14 cellular contexts compared by ENCODE assay signal in genomic region chr12:130716918-130717306, GRCh38. TPM values are rescaled to one million over a fixed set of nuclear protein-coding genes. Genes with fewer than 3 reads are reported as not detected.
DNase-seq lines count a peak whose midpoint lies in the region; ATAC-seq and TF ChIP-seq lines count a peak whose summit lies in the region.
"Had no signal": no experiment of that assay in that cellular context is flagged by ENCODE, and none has a peak within 500 bp of the region (broad histone marks: within the 10 kb centered on the region; RNA-seq: fewer than 3 reads in every experiment).

No MANE protein-coding gene starts in this region.

- intact Hi-C loops in prostate gland (cut with DNase I): no loop called here

- H3K4me1 Mint-ChIP-seq in progenitor cell of endocrine pancreas (ENCODE audit: low read depth): peaks cover 10% of the 10 kb centered on the region
- H3K4me1 Mint-ChIP-seq in activated naive CD4-positive, alpha-beta T cell treated with anti-CD3 and anti-CD28 coated beads, Interleukin-2, amount 10 ng/mL, durations not matched to agents 7 days and 5 days: peaks cover 2% of the 10 kb centered on the region
- peaks cover 5% of the 10 kb centered on the region for H3K4me1 Mint-ChIP-seq in activated T-cell treated with anti-CD3 and anti-CD28 coated beads, Interleukin-2, amount 50 U/mL, for 4 hours (ENCODE audit: low read depth)

- 27% methylated on average over 9 of the region's 9 CpGs for WGBS in prostate gland

- H3K27me3 ChIP-seq in WERI-Rb-1 (ENCODE audit: insufficient read depth, low read depth, severe bottlenecking): no peaks in the 10 kb centered on the region
- peaks cover 56% of the 10 kb centered on the region for H3K27me3 ChIP-seq in iPS-15b (ENCODE audit: control insufficient read depth, insufficient read depth, low read length)
- H3K27me3 ChIP-seq in prostate gland (replicated peaks; ENCODE audit: insufficient read depth): no peaks in the 10 kb centered on the region

- no peak for DNase-seq in WERI-Rb-1
- no peak for DNase-seq in progenitor cell of endocrine pancreas (ENCODE audit: low spot score, unreplicated experiment)
- no peak for DNase-seq in activated naive CD4-positive, alpha-beta T cell treated with anti-CD3 and anti-CD28 coated beads, Interleukin-2, amount 10 ng/mL, durations not matched to agents 7 days and 5 days
- DNase-seq in NCI-H526 treated with DMSO at 0.1 percent for 48 hours (lab: John Stamatoyannopoulos, UW): no peak
- no peak for DNase-seq in prostate gland (ENCODE audit: low spot score)
- DNase-seq in activated T-cell treated with anti-CD3 and anti-CD28 coated beads, Interleukin-2, amount 50 U/mL, for 4 hours: no peak
- DNase-seq: colonic mucosa, erythroblast had no signal

- no peaks in the 10 kb centered on the region for H3K9me3 Mint-ChIP-seq in progenitor cell of endocrine pancreas (ENCODE audit: low read depth)
- H3K9me3 Mint-ChIP-seq in activated naive CD4-positive, alpha-beta T cell treated with anti-CD3 and anti-CD28 coated beads, Interleukin-2, amount 10 ng/mL, durations not matched to agents 7 days and 5 days: no peaks in the 10 kb centered on the region
- H3K9me3 Mint-ChIP-seq in activated T-cell treated with anti-CD3 and anti-CD28 coated beads, Interleukin-2, amount 50 U/mL, for 4 hours: peaks cover 5% of the 10 kb centered on the region

- H3K27ac Mint-ChIP-seq in progenitor cell of endocrine pancreas: no peak overlapping the region
- H3K27ac Mint-ChIP-seq in activated naive CD4-positive, alpha-beta T cell treated with anti-CD3 and anti-CD28 coated beads, Interleukin-2, amount 10 ng/mL, durations not matched to agents 7 days and 5 days: no peak overlapping the region

- no peaks in the 10 kb centered on the region for H3K36me3 ChIP-seq in WERI-Rb-1
- H3K36me3 ChIP-seq in iPS-15b (ENCODE audit: control insufficient read depth, insufficient read depth, low read length): no peaks in the 10 kb centered on the region
- H3K36me3 ChIP-seq in prostate gland: no peaks in the 10 kb centered on the region
- H3K36me3 ChIP-seq: BLaER1 treated with 17β-estradiol and CSF1 and Interleukin-3, amounts not matched to agents 10 nM and 100 nM; colonic mucosa; Peyer's patch had no signal

- no peak for TF ChIP-seq POLR2A in prostate gland (IDR thresholded peaks at IDR 0.05)

- ATAC-seq in GM18868 (IDR thresholded peaks at IDR 0.05; ENCODE audit: unreplicated experiment): peak; percentile 29
- ATAC-seq in activated T-cell treated with anti-CD3 and anti-CD28 coated beads, Interleukin-2, amount 50 U/mL, for 4 hours: no peak
- ATAC-seq: left lobe of liver had no signal

- H3K4me1 ChIP-seq in iPS-15b (ENCODE audit: control insufficient read depth, insufficient read depth, low read length): peaks cover 4% of the 10 kb centered on the region
- H3K4me1 ChIP-seq in prostate gland (replicated peaks): peaks cover 3% of the 10 kb centered on the region
- H3K4me1 ChIP-seq: colonic mucosa had no signal

- CTCF ChIA-PET in activated naive CD4-positive, alpha-beta T cell treated with anti-CD3 and anti-CD28 coated beads, Interleukin-2, amount 10 ng/mL, durations not matched to agents 7 days and 5 days (lab: Charles Lee): no interaction called here

- no peaks in the 10 kb centered on the region for H3K36me3 Mint-ChIP-seq in progenitor cell of endocrine pancreas (ENCODE audit: insufficient read depth)
- no peaks in the 10 kb centered on the region for H3K36me3 Mint-ChIP-seq in activated naive CD4-positive, alpha-beta T cell treated with anti-CD3 and anti-CD28 coated beads, Interleukin-2, amount 10 ng/mL, durations not matched to agents 7 days and 5 days
- no peaks in the 10 kb centered on the region for H3K36me3 Mint-ChIP-seq in activated T-cell treated with anti-CD3 and anti-CD28 coated beads, Interleukin-2, amount 50 U/mL, for 4 hours (ENCODE audit: insufficient read depth)

- TF ChIP-seq CTCF in WERI-Rb-1 (IDR thresholded peaks at IDR 0.05; ENCODE audit: low read depth, low read length): no peak
- TF ChIP-seq CTCF in progenitor cell of endocrine pancreas (IDR thresholded peaks at IDR 0.05; ENCODE audit: unreplicated experiment): no peak
- no peak for TF ChIP-seq CTCF in prostate gland (IDR thresholded peaks at IDR 0.05)

- peaks cover 52% of the 10 kb centered on the region for H3K27me3 Mint-ChIP-seq in progenitor cell of endocrine pancreas
- H3K27me3 Mint-ChIP-seq in activated naive CD4-positive, alpha-beta T cell treated with anti-CD3 and anti-CD28 coated beads, Interleukin-2, amount 10 ng/mL, durations not matched to agents 7 days and 5 days: peaks cover 57% of the 10 kb centered on the region
- H3K27me3 Mint-ChIP-seq in activated T-cell treated with anti-CD3 and anti-CD28 coated beads, Interleukin-2, amount 50 U/mL, for 4 hours (ENCODE audit: low read depth): peaks cover 51% of the 10 kb centered on the region

- H3K9ac ChIP-seq in iPS-15b (ENCODE audit: low read depth, low read length): no peak overlapping the region
- H3K9ac ChIP-seq: BLaER1 treated with 17β-estradiol and CSF1 and Interleukin-3, amounts not matched to agents 10 nM and 100 nM had no signal

- H3K9me3 ChIP-seq in WERI-Rb-1 (ENCODE audit: severe bottlenecking) (peaks cover 5% of the 10 kb centered on the region), iPS-15b (ENCODE audit: control insufficient read depth, insufficient read depth, low read length) (no peaks in the 10 kb centered on the region), prostate gland (no peaks in the 10 kb centered on the region)
- H3K9me3 ChIP-seq: colonic mucosa, Peyer's patch had no signal

- peak overlapping the region; percentile 80 for H3K27ac ChIP-seq in WERI-Rb-1
- H3K27ac ChIP-seq in prostate gland: no peak overlapping the region
- H3K27ac ChIP-seq: BLaER1 treated with 17β-estradiol and CSF1 and Interleukin-3, amounts not matched to agents 10 nM and 100 nM; colonic mucosa; Peyer's patch had no signal

- peak overlapping the region; percentile 77 for H3K4me3 Mint-ChIP-seq in progenitor cell of endocrine pancreas (ENCODE audit: low read depth)
- no peak overlapping the region for H3K4me3 Mint-ChIP-seq in activated naive CD4-positive, alpha-beta T cell treated with anti-CD3 and anti-CD28 coated beads, Interleukin-2, amount 10 ng/mL, durations not matched to agents 7 days and 5 days
- H3K4me3 Mint-ChIP-seq in activated T-cell treated with anti-CD3 and anti-CD28 coated beads, Interleukin-2, amount 50 U/mL, for 4 hours: no peak overlapping the region

- H3K4me3 ChIP-seq in WERI-Rb-1 (ENCODE audit: low read depth, low read length): peak overlapping the region; percentile 95
- peak overlapping the region; percentile 92 for H3K4me3 ChIP-seq in iPS-15b (ENCODE audit: low read depth, low read length)
- H3K4me3 ChIP-seq in prostate gland: peak overlapping the region in 1 of 2 donors; percentile 34
- H3K4me3 ChIP-seq: BLaER1 treated with 17β-estradiol and CSF1 and Interleukin-3, amounts not matched to agents 10 nM and 100 nM; colonic mucosa had no signal

RNA-seq across cellular contexts. Expression of gene RIMBP2, which starts 0.8 kb away (rescaled TPM):
- 31.1 and 31.6 TPM in 2 replicates for total RNA-seq in progenitor cell of endocrine pancreas
- 1 to 10 TPM in 1 of 2 donors, under 1 TPM in 1; 0.96 to 7.0 TPM for total RNA-seq in prostate gland
- total RNA-seq in activated T-cell treated with anti-CD3 and anti-CD28 coated beads, Interleukin-2, amount 50 U/mL, for 4 hours: not detected
- total RNA-seq: left lobe of liver, myocyte had no signal
